8 cellular contexts compared by ENCODE assay signal in the genomic region with DNA sequence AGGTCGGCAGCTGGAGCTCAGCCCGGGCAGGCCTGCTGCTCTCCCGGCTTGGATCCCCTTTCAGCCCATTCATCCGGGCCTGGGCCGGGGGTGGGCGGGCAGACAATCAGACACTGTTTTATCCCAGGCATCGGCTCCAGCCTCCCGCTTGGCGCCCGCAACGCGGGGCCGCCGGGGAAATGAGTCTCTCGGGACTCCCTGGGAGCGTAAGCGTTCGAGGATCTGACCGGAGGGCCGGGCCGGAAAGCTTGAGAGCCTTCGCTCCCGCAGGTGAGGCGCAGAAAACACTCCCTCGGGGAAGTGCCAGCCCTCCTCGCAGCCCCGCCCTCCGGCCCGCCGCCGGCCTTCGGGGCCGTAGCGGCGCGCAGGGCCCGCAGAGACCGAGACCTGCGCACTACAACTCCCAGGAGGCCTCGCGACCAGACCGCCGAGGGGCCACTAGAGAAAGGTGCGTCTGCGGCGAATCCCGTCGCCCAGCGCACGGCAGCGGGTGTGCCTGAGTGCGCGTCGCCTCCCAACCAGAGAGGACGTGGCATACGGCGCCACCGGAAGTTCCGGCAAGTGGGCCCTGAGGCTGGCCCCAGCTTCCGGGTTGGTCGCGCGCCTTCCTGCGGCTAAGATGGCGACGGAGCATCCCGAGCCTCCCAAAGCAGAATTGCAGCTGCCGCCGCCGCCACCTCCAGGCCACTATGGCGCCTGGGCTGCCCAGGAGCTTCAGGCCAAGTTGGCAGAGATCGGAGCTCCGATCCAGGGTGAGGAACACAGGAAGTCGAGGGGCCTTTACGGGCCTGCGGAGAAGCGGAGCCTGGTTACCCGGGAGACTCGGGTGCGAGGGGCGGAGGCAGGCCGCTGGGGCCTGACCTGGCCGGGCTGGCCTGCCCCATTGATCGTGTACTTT. TPM values are rescaled to one million over a fixed set of nuclear protein-coding genes. Genes with fewer than 3 reads are reported as not detected.
DNase-seq lines count a peak whose midpoint lies in the region; ATAC-seq and TF ChIP-seq lines count a peak whose summit lies in the region.

Gene SF3B2 (plus strand): TSS at position 599 of the 898 bp plus-strand sequence. CDS start 21 bp downstream, at position 620.

- peaks cover 26% of the 10 kb centered on the region for H3K4me1 ChIP-seq in cardiac muscle cell (ENCODE audit: low read depth)

- peaks cover 4% of the 10 kb centered on the region for H3K27me3 Mint-ChIP-seq in activated naive CD8-positive, alpha-beta T cell treated with anti-CD3 and anti-CD28 coated beads, Interleukin-2, amount 50 U/mL, for 24 hours
- peaks cover 11% of the 10 kb centered on the region for H3K27me3 Mint-ChIP-seq in type B pancreatic cell

- no peaks in the 10 kb centered on the region for H3K9me3 ChIP-seq in cardiac muscle cell (ENCODE audit: low read depth)

- peak; percentile 93 for ATAC-seq in HG02763 (IDR thresholded peaks at IDR 0.05; ENCODE audit: unreplicated experiment)
- ATAC-seq in activated naive CD8-positive, alpha-beta T cell treated with anti-CD3 and anti-CD28 coated beads, Interleukin-2, amount 50 U/mL, for 24 hours: peak; percentile 99

- peak within 1 kb of the TSS; percentile 85 for H3K4me3 ChIP-seq in cardiac muscle cell

- peak within 1 kb of the TSS; percentile 92 for H3K27ac ChIP-seq in cardiac muscle cell

- peaks cover 41% of the 10 kb centered on the region for H3K36me3 Mint-ChIP-seq in activated naive CD8-positive, alpha-beta T cell treated with anti-CD3 and anti-CD28 coated beads, Interleukin-2, amount 50 U/mL, for 24 hours (ENCODE audit: low read depth)
- H3K36me3 Mint-ChIP-seq in type B pancreatic cell: peaks cover 13% of the 10 kb centered on the region

- no peaks in the 10 kb centered on the region for H3K27me3 ChIP-seq in cardiac muscle cell

- peak within 1 kb of the TSS; percentile 98 for H3K27ac Mint-ChIP-seq in activated naive CD8-positive, alpha-beta T cell treated with anti-CD3 and anti-CD28 coated beads, Interleukin-2, amount 50 U/mL, for 24 hours
- H3K27ac Mint-ChIP-seq in type B pancreatic cell: peak within 1 kb of the TSS; percentile 98

- peak; percentile 97 for DNase-seq in NCI-H1417 treated with DMSO at 0.1 percent for 48 hours (lab: John Stamatoyannopoulos, UW)
- DNase-seq in SW480 (ENCODE audit: low spot score): peak; percentile 99
- DNase-seq in activated naive CD8-positive, alpha-beta T cell treated with anti-CD3 and anti-CD28 coated beads, Interleukin-2, amount 50 U/mL, for 24 hours: peak; percentile 94
- peak; percentile 98 to 99 for DNase-seq in cardiac muscle cell (ENCODE audit: low read depth in 1 of 2, low spot score in 1 of 2)
- peak; percentile 98 for DNase-seq in pons (ENCODE audit: low spot score)
- DNase-seq in type B pancreatic cell (ENCODE audit: extremely low spot score, unreplicated experiment): peak; percentile 98

- peak within 1 kb of the TSS; percentile 99 for H3K4me3 Mint-ChIP-seq in activated naive CD8-positive, alpha-beta T cell treated with anti-CD3 and anti-CD28 coated beads, Interleukin-2, amount 50 U/mL, for 24 hours
- peak within 1 kb of the TSS; percentile 100 for H3K4me3 Mint-ChIP-seq in type B pancreatic cell

- H3K9me3 Mint-ChIP-seq in activated naive CD8-positive, alpha-beta T cell treated with anti-CD3 and anti-CD28 coated beads, Interleukin-2, amount 50 U/mL, for 24 hours: no peaks in the 10 kb centered on the region
- no peaks in the 10 kb centered on the region for H3K9me3 Mint-ChIP-seq in type B pancreatic cell

- H3K4me1 Mint-ChIP-seq in activated naive CD8-positive, alpha-beta T cell treated with anti-CD3 and anti-CD28 coated beads, Interleukin-2, amount 50 U/mL, for 24 hours: peaks cover 34% of the 10 kb centered on the region
- H3K4me1 Mint-ChIP-seq in type B pancreatic cell (ENCODE audit: unreplicated experiment): peaks cover 24% of the 10 kb centered on the region

- peaks cover 22% of the 10 kb centered on the region for H3K36me3 ChIP-seq in cardiac muscle cell

- TF ChIP-seq CTCF in GM12872 (IDR thresholded peaks at IDR 0.05; ENCODE audit: insufficient read depth, low read depth, low read length) (0 out of 3 replicates have a peak, but pooled peaks have one; percentile 2), cardiac muscle cell (IDR thresholded peaks at IDR 0.05; ENCODE audit: low read depth, low read length) (no peak), type B pancreatic cell (conservative IDR thresholded peaks at IDR 0.05) (no peak)

RNA-seq across cellular contexts. Expression of gene SF3B2, which starts in this region (rescaled TPM):
- total RNA-seq in cardiac muscle cell: 196 and 210 TPM in 2 replicates
- 184 and 189 TPM in 2 replicates for polyA plus RNA-seq in cardiac muscle cell
- total RNA-seq in type B pancreatic cell (ENCODE audit: low replicate concordance): 192 and 210 TPM in 2 replicates

Comparison
In these comparisons a context has a peak if more than half of its experiments do, and no peak if none do; other contexts are left out.
1. Peak in every context shown above with its lines: DNase-seq, ATAC-seq, H3K4me3 ChIP-seq and H3K27ac ChIP-seq.